Comparison of ENCODE assay signal across 21 cellular contexts in the genomic region with DNA sequence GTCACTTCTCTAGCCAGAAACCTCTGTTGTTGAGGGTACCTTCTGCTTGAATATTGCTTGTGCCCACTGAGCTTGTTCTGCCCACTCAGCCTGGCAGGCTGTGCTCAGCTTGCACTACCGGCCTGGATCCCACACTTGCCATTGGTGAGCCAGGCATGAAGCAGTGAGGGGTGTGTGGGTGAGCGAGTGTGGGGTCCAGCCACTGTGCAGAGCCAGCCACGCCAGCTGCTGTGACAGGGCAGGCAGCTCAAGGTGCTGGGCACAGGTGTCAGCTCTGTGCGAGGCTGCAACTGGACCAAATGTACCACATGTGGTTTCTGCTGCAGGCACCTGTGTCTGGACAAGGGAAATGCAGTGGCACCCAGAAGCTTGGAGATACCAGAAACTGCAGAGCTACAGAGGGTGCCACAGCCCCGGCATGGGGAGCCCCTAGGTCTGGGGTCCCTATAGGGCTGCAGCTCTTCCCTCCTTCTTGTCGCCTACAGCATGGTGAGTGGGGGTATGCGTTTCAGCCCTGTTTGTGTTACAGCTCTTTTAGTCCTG.
"Had no signal": no experiment of that assay in that cellular context is flagged by ENCODE, and none has a peak within 500 bp of the region (broad histone marks: within the 10 kb centered on the region; RNA-seq: fewer than 3 reads in every experiment).

No MANE protein-coding gene starts in this region.

- H3K36me3 Mint-ChIP-seq: natural killer cell had no signal

- H3K4me1 ChIP-seq: breast epithelium, colonic mucosa, gastrocnemius medialis, heart left ventricle, prostate gland, right atrium auricular region, tibial nerve, vagina had no signal

- H3K4me1 Mint-ChIP-seq: natural killer cell had no signal

- H3K4me3 Mint-ChIP-seq: dendritic cell treated with granulocyte-macrophage colony-stimulating factor and Interleukin-4, amounts not matched to agents 40 ng/mL and 50 ng/mL, for 4 days; natural killer cell had no signal

- H3K4me3 ChIP-seq: breast epithelium, colonic mucosa, gastrocnemius medialis, heart left ventricle, hepatocyte, prostate gland, right atrium auricular region, smooth muscle cell, thoracic aorta, tibial nerve, vagina had no signal

- H3K27ac Mint-ChIP-seq: dendritic cell treated with granulocyte-macrophage colony-stimulating factor and Interleukin-4, amounts not matched to agents 40 ng/mL and 50 ng/mL, for 4 days; natural killer cell had no signal

- H3K79me2 ChIP-seq: hepatocyte had no signal

- ATAC-seq: gastrocnemius medialis, left lobe of liver, natural killer cell, sciatic nerve had no signal

- H3K9me3 ChIP-seq: breast epithelium, colonic mucosa, gastrocnemius medialis, heart left ventricle, prostate gland, right atrium auricular region, thoracic aorta, tibial nerve, vagina had no signal

- H2AFZ ChIP-seq: hepatocyte had no signal

- H3K36me3 ChIP-seq: breast epithelium, colonic mucosa, gastrocnemius medialis, heart left ventricle, prostate gland, right atrium auricular region, thoracic aorta, tibial nerve, vagina had no signal

- H3K9me3 Mint-ChIP-seq: dendritic cell treated with granulocyte-macrophage colony-stimulating factor and Interleukin-4, amounts not matched to agents 40 ng/mL and 50 ng/mL, for 4 days had no signal

- H3K27me3 ChIP-seq: breast epithelium, colonic mucosa, gastrocnemius medialis, heart left ventricle, hepatocyte, right atrium auricular region, tibial nerve, vagina had no signal

- H3K27ac ChIP-seq: breast epithelium, colonic mucosa, gastrocnemius medialis, heart left ventricle, hepatocyte, prostate gland, right atrium auricular region, thoracic aorta, tibial nerve, vagina had no signal

- H3K27me3 Mint-ChIP-seq: dendritic cell treated with granulocyte-macrophage colony-stimulating factor and Interleukin-4, amounts not matched to agents 40 ng/mL and 50 ng/mL, for 4 days had no signal

- H3K4me2 ChIP-seq: hepatocyte, smooth muscle cell had no signal

- DNase-seq: cerebellar nuclear complex; colonic mucosa; effector CD8-positive, alpha-beta T cell; gastrocnemius medialis; heart left ventricle; kidney; mammary epithelial cell; natural killer cell; stimulated activated CD4-positive, alpha-beta T cell treated with anti-CD3 and anti-CD28 coated beads, Interleukin-4, amount 100 ng/mL, for 4 hours; stimulated activated naive CD4-positive, alpha-beta T cell had no signal
